Comparison of ENCODE assay signal across 9 cellular contexts in the genomic region with DNA sequence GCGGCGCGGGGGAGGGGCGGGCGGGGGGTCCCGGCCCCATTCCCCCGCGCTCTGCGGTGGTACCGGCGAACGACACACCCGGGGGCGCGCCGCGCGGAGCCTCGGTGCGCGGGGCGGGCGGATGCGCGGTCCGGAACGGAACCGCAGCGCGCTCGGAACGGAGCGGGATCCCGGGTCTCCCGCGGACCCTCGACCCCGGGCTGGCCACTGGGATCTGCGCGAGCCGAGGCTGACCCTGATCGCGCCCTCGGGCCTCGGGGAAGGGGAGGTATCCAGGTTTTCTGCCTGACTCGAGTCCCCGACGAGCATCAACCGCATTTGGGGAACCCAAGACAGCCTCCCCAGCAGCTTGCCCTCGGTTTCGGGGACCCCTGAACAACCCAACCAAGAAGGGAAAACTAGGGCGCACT. TPM values are rescaled to one million over a fixed set of nuclear protein-coding genes. Genes with fewer than 3 reads are reported as not detected.
DNase-seq lines count a peak whose midpoint lies in the region; ATAC-seq and TF ChIP-seq lines count a peak whose summit lies in the region.
"Had no signal": no experiment of that assay in that cellular context is flagged by ENCODE, and none has a peak within 500 bp of the region (broad histone marks: within the 10 kb centered on the region; RNA-seq: fewer than 3 reads in every experiment).

No MANE protein-coding gene starts in this region.

- intact Hi-C loops in mucosa of descending colon (cut with DNase I, micrococcal nuclease) = no loop called here

- peak; percentile 6 for ATAC-seq in mucosa of descending colon

- H3K27me3 Mint-ChIP-seq in activated T-cell treated with anti-CD3 and anti-CD28 coated beads, Interleukin-2, amount 50 U/mL, for 24 hours = peaks cover 76% of the 10 kb centered on the region

- no peak for TF ChIP-seq CTCF in mucosa of descending colon (IDR thresholded peaks at IDR 0.05)

- peaks cover 0 to 9% of the 10 kb centered on the region in 2 donors for H3K27me3 ChIP-seq in esophagus (ENCODE audit: control insufficient read depth in 1 of 2, insufficient read depth in 2 of 2, low read length in 2 of 2)

- peaks cover 0 to 3% of the 10 kb centered on the region in 2 donors for H3K9me3 ChIP-seq in esophagus (ENCODE audit: control insufficient read depth in 2 of 2, insufficient read depth in 1 of 2, low read depth in 1 of 2, low read length in 1 of 2)
- H3K9me3 ChIP-seq in mucosa of descending colon = no peaks in the 10 kb centered on the region

- peak overlapping the region; percentile 37 to 62 for H3K4me3 ChIP-seq in esophagus (ENCODE audit: low read depth in 1 of 2, low read length in 2 of 2)
- H3K4me3 ChIP-seq in mucosa of descending colon = no peak overlapping the region
- H3K4me3 ChIP-seq in urinary bladder (ENCODE audit: low read depth, low read length) = peak overlapping the region; percentile 50

- no peaks in the 10 kb centered on the region for H3K36me3 Mint-ChIP-seq in activated T-cell treated with anti-CD3 and anti-CD28 coated beads, Interleukin-2, amount 50 U/mL, for 24 hours (ENCODE audit: low read depth)

- no peak overlapping the region for H3K27ac Mint-ChIP-seq in activated T-cell treated with anti-CD3 and anti-CD28 coated beads, Interleukin-2, amount 50 U/mL, for 24 hours
- H3K27ac Mint-ChIP-seq: activated CD8-positive, alpha-beta T cell treated with anti-CD3 and anti-CD28 coated beads, Interleukin-2, amount 10 ng/mL, durations not matched to agents 7 days and 5 days had no signal

- no peak overlapping the region for H3K27ac ChIP-seq in esophagus (ENCODE audit: low read depth in 2 of 2, low read length in 1 of 2)
- no peak overlapping the region for H3K27ac ChIP-seq in urinary bladder (ENCODE audit: low read depth)

- H3K36me3 ChIP-seq in esophagus (ENCODE audit: control insufficient read depth in 2 of 2, insufficient read depth in 2 of 2, low read length in 1 of 2) (no peaks in the 10 kb centered on the region), mucosa of descending colon (ENCODE audit: low read depth) (no peaks in the 10 kb centered on the region), urinary bladder (ENCODE audit: insufficient read depth) (no peaks in the 10 kb centered on the region)

- peaks cover 7% of the 10 kb centered on the region for H3K4me1 Mint-ChIP-seq in activated T-cell treated with anti-CD3 and anti-CD28 coated beads, Interleukin-2, amount 50 U/mL, for 24 hours (ENCODE audit: low read depth)

- H3K4me1 ChIP-seq in esophagus (ENCODE audit: control insufficient read depth in 2 of 2, insufficient read depth in 2 of 2, low read length in 1 of 2) (peaks cover 3 to 7% of the 10 kb centered on the region in 2 donors), mucosa of descending colon (ENCODE audit: low read depth) (peaks cover 15% of the 10 kb centered on the region), urinary bladder (ENCODE audit: insufficient read depth) (no peaks in the 10 kb centered on the region)

- H3K4me3 Mint-ChIP-seq in activated T-cell treated with anti-CD3 and anti-CD28 coated beads, Interleukin-2, amount 50 U/mL, for 24 hours = peak overlapping the region; percentile 47
- H3K4me3 Mint-ChIP-seq: activated CD8-positive, alpha-beta T cell treated with anti-CD3 and anti-CD28 coated beads, Interleukin-2, amount 10 ng/mL, durations not matched to agents 7 days and 5 days had no signal

- DNase-seq in activated T-cell treated with anti-CD3 and anti-CD28 coated beads, Interleukin-2, amount 50 U/mL, for 24 hours = no peak
- DNase-seq in activated T-cell treated with anti-CD3 and anti-CD28 coated beads for 4 hours = no peak
- DNase-seq in mucosa of descending colon = no peak
- no peak for DNase-seq in NCI-H1092 (lab: John Stamatoyannopoulos, UW)
- DNase-seq in cerebellar nuclear complex (lab: John Stamatoyannopoulos, UW) = no peak
- DNase-seq in ureter (ENCODE audit: low spot score) = no peak
- DNase-seq: activated CD8-positive, alpha-beta T cell treated with anti-CD3 and anti-CD28 coated beads, Interleukin-2, amount 10 ng/mL, durations not matched to agents 7 days and 5 days had no signal

- H3K9me3 Mint-ChIP-seq in activated T-cell treated with anti-CD3 and anti-CD28 coated beads, Interleukin-2, amount 50 U/mL, for 24 hours = no peaks in the 10 kb centered on the region

- WGBS in esophagus, 2 donors = 1% methylated on average over 47 to 51 of the region's 52 CpGs
- under 1% methylated on average over 47 of the region's 52 CpGs for WGBS in urinary bladder

RNA-seq across cellular contexts. Expression of a gene that starts 0.4 kb away (rescaled TPM):
- polyA plus RNA-seq in esophagus (under 1 TPM; 0.40 to 0.73 TPM), urinary bladder (1.0 TPM)
- total RNA-seq in mucosa of descending colon (under 1 TPM in 1 of 3 donors, not detected in 2; 0.22 TPM), urinary bladder (0.85 TPM), ureter (1.6 TPM)
- total RNA-seq: activated CD8-positive, alpha-beta T cell treated with anti-CD3 and anti-CD28 coated beads, Interleukin-2, amount 10 ng/mL, durations not matched to agents 7 days and 5 days had no signal
